In genomic region chr7:914521-915194, GRCh38 we compare ENCODE assay signal across 28 cellular contexts. TPM values are rescaled to one million over a fixed set of nuclear protein-coding genes. Genes with fewer than 3 reads are reported as not detected.
DNase-seq lines count a peak whose midpoint lies in the region; ATAC-seq and TF ChIP-seq lines count a peak whose summit lies in the region.
"Had no signal": no experiment of that assay in that cellular context is flagged by ENCODE, and none has a peak within 500 bp of the region (broad histone marks: within the 10 kb centered on the region; RNA-seq: fewer than 3 reads in every experiment).

No MANE protein-coding gene starts in this region.

- 38 to 78% methylated on average over 16 of the region's 16 CpGs for WGBS in sigmoid colon, 2 donors

- peak overlapping the region; percentile 39 for H3K27ac ChIP-seq in RWPE2 (ENCODE audit: poor library complexity, severe bottlenecking)
- peak overlapping the region; percentile 2 for H3K27ac ChIP-seq in epithelial cell of prostate
- H3K27ac ChIP-seq in sigmoid colon: peak overlapping the region in 1 of 4 donors; percentile 5
- H3K27ac ChIP-seq: adrenal gland, gastrocnemius medialis, hepatocyte, left lung, pancreas, suprapubic skin, vagina had no signal

- no peak for TF ChIP-seq EP300 in sigmoid colon (IDR thresholded peaks at IDR 0.05)

- H3K4me3 ChIP-seq in RWPE2 (ENCODE audit: severe bottlenecking): no peak overlapping the region
- no peak overlapping the region for H3K4me3 ChIP-seq in sigmoid colon
- H3K4me3 ChIP-seq: adrenal gland, gastrocnemius medialis, hepatocyte, left lung, pancreas, suprapubic skin, vagina had no signal

- H3K27me3 ChIP-seq in RWPE2 (ENCODE audit: insufficient read depth, poor library complexity, severe bottlenecking) (no peaks in the 10 kb centered on the region), sigmoid colon (no peaks in the 10 kb centered on the region)
- H3K27me3 ChIP-seq: adrenal gland, hepatocyte, pancreas, suprapubic skin, vagina had no signal

- H3K9me3 ChIP-seq in RWPE2 (ENCODE audit: severe bottlenecking) (no peaks in the 10 kb centered on the region), sigmoid colon (no peaks in the 10 kb centered on the region)
- H3K9me3 ChIP-seq: adrenal gland, gastrocnemius medialis, left lung, pancreas, suprapubic skin, vagina had no signal

- peaks cover 13% of the 10 kb centered on the region for H3K4me1 ChIP-seq in RWPE2 (ENCODE audit: insufficient read depth, poor library complexity, severe bottlenecking)
- peaks cover 0 to 22% (median 14%) of the 10 kb centered on the region in 4 donors for H3K4me1 ChIP-seq in sigmoid colon
- H3K4me1 ChIP-seq: gastrocnemius medialis, pancreas had no signal

- peak; percentile 28 for TF ChIP-seq CTCF in RWPE2 (IDR thresholded peaks at IDR 0.05; ENCODE audit: poor library complexity, severe bottlenecking)
- TF ChIP-seq CTCF in sigmoid colon (IDR thresholded peaks at IDR 0.05): no peak

- no peaks in the 10 kb centered on the region for H3K36me3 ChIP-seq in RWPE2 (ENCODE audit: low read depth)
- peaks cover 0 to 5% (median 0%) of the 10 kb centered on the region in 4 donors for H3K36me3 ChIP-seq in sigmoid colon
- H3K36me3 ChIP-seq: adrenal gland, gastrocnemius medialis, left lung, pancreas, suprapubic skin, vagina had no signal

- DNase-seq in HT-29 (ENCODE audit: low spot score): peak; percentile 67
- no peak for DNase-seq in RWPE2 (ENCODE audit: low spot score)
- no peak for DNase-seq in epithelial cell of prostate (ENCODE audit: low read depth, low spot score)
- peak; percentile 56 for DNase-seq in sigmoid colon
- DNase-seq in activated CD4-positive, alpha-beta T cell treated with anti-CD3 and anti-CD28 coated beads for 48 hours: no peak
- no peak for DNase-seq in stimulated activated CD4-positive, alpha-beta T cell treated with anti-CD3 and anti-CD28 coated beads, Interleukin-4, amount 100 ng/mL, for 1 hour
- DNase-seq in Kasumi-1 (lab: John Stamatoyannopoulos, UW): no peak
- DNase-seq in HPDE6-E6E7 (ENCODE audit: extremely low spot score): no peak
- DNase-seq: activated CD4-positive, alpha-beta T cell treated with anti-CD3 and anti-CD28 coated beads, Interleukin-2, amount 10 ng/mL, durations not matched to agents 7 days and 5 days; activated naive CD4-positive, alpha-beta T cell; activated T-cell treated with anti-CD3 and anti-CD28 coated beads, Interleukin-2, amount 50 U/mL, for 72 hours; adrenal gland; DND-41; endodermal cell; gastrocnemius medialis; H7; MM.1S; NCI-H2081; NCI-H446; NCI-H774; retina; stimulated activated CD4-positive, alpha-beta T cell treated with anti-CD3 and anti-CD28 coated beads, Interleukin-2, amount 100 ng/mL, for 24 hours; T-helper 9 cell had no signal

- intact Hi-C loops in sigmoid colon (cut with DNase I): loop anchor here (5.0 kb wide), 1 partner anchor 38 kb away; the partner anchor contains the start of gene ADAP1

- peak; percentile 13 for ATAC-seq in RWPE2 (ENCODE audit: low read depth)
- ATAC-seq: gastrocnemius medialis had no signal

- TF ChIP-seq POLR2A in sigmoid colon (IDR thresholded peaks at IDR 0.05): no peak

RNA-seq across cellular contexts. Expression of gene GET4, which starts 38.3 kb away (rescaled TPM):
- 228 and 253 TPM in 2 replicates for total RNA-seq in HT-29 (2014; rRNA removed; shearing (Covaris generic))
- total RNA-seq in sigmoid colon: 10 to 100 TPM; 20.3 to 32.4 (median 25.4) TPM
- 10 to 100 TPM; 25.8 to 51.4 (median 31.2) TPM for polyA plus RNA-seq in sigmoid colon

RNA-seq across cellular contexts. Expression of gene ADAP1, which starts 39.8 kb away (rescaled TPM):
- total RNA-seq in HT-29 (2014; rRNA removed; shearing (Covaris generic)): 535 and 538 TPM in 2 replicates
- 10 to 100 TPM; 11.4 to 72.6 (median 28.9) TPM for total RNA-seq in sigmoid colon
- polyA plus RNA-seq in sigmoid colon: 100 to 1,000 TPM in 2 of 3 donors, 10 to 100 TPM in 1; 99.1 to 157 (median 109) TPM

Comparison
In these comparisons a context has a peak if more than half of its experiments do, and no peak if none do; other contexts are left out.
1. DNase-seq: peak in HT-29 (single experiment) and sigmoid colon (single experiment); none in RWPE2 (single experiment), epithelial cell of prostate (single experiment), activated CD4-positive, alpha-beta T cell treated with anti-CD3 and anti-CD28 coated beads for 48 hours (single experiment), stimulated activated CD4-positive, alpha-beta T cell treated with anti-CD3 and anti-CD28 coated beads, Interleukin-4, amount 100 ng/mL, for 1 hour (single experiment), Kasumi-1 (0 of 2) and HPDE6-E6E7 (single experiment).